ENCODE assay signal across 14 cellular contexts in the genomic region with DNA sequence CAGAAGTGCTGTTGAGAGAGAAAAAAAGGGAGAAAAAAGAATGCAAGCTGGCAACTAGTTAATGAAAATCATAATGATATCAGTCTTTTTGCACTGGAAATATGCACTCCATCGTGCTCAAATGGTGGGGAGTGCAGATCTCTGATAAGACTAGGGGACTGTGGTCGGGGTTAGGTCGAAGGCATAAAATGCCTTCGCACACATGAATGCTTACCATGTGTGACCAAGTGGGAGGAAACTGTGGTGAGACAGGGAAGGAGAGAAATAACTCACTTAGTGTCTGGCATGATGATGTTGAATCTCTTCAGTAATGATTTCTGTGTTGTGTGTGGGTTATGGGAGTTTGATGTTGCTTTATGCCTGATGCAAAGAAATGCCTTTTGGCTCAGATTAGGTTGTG.
DNase-seq lines count a peak whose midpoint lies in the region; ATAC-seq and TF ChIP-seq lines count a peak whose summit lies in the region.
"Had no signal": no experiment of that assay in that cellular context is flagged by ENCODE, and none has a peak within 500 bp of the region (broad histone marks: within the 10 kb centered on the region; RNA-seq: fewer than 3 reads in every experiment).

No MANE protein-coding gene starts in this region.

- H4K8ac ChIP-seq in H9 (replicated peaks; ENCODE audit: insufficient read length, low read depth, low read length), result no peak overlapping the region

- H3K23me2 ChIP-seq in H9 (ENCODE audit: insufficient read length, low read depth, low read length, poor library complexity, severe bottlenecking), result no peaks in the 10 kb centered on the region

- H3K27ac Mint-ChIP-seq in H9, result no peak overlapping the region; a peak in 1 of 7 replicates
- H3K27ac Mint-ChIP-seq: brain, naive B cell had no signal

- DNase-seq in 8988T, result no peak
- no peak for DNase-seq in H9
- DNase-seq in NCI-H524 (lab: John Stamatoyannopoulos, UW), result no peak
- no peak for DNase-seq in putamen (ENCODE audit: low spot score)
- DNase-seq: AML-193; naive B cell; NCI-H1048; NK-92 treated with Interleukin-12 subunit alpha and Interleukin-12 subunit beta, amount 100 ng/mL, for 24 hours; stimulated activated CD4-positive, alpha-beta T cell treated with anti-CD3 and anti-CD28 coated beads, Interleukin-15, amount 100 ng/mL, for 24 hours had no signal

- TF ChIP-seq CTCF in gastroesophageal sphincter (IDR thresholded peaks at IDR 0.05) (no peak), H9 (conservative IDR thresholded peaks at IDR 0.05) (no peak)

- H3K79me2 ChIP-seq in H9 (ENCODE audit: insufficient read depth, low read length), result no peaks in the 10 kb centered on the region

- no peak overlapping the region for H2AFZ ChIP-seq in H9 (ENCODE audit: low read length)

- H2BK12ac ChIP-seq in H9 (ENCODE audit: insufficient read length, low read depth, low read length), result no peak overlapping the region

- 37 to 48% methylated on average over 4 of the region's 4 CpGs for WGBS in gastroesophageal sphincter (ENCODE audit: low coverage in 1 of 2), 2 donors
- WGBS in H9 (ENCODE audit: extremely low coverage, insufficient read length, low lambda C conversion rate), result no CpG with 5 or more reads among the region's 4 CpGs

- no peak overlapping the region for H2BK120ac ChIP-seq in H9 (ENCODE audit: low read depth, low read length, poor library complexity, severe bottlenecking)

- H3K4me1 ChIP-seq in gastroesophageal sphincter (peaks cover 0 to 51% (median 13%) of the 10 kb centered on the region in 3 donors), H9 (ENCODE audit: insufficient read depth, low read length) (no peaks in the 10 kb centered on the region; the same call in 1 of the 2 replicates)

- H3K4ac ChIP-seq in H9 (ENCODE audit: low read depth, low read length), result no peak overlapping the region

- H4K5ac ChIP-seq in H9 (ENCODE audit: insufficient read length, low read depth, low read length), result no peak overlapping the region

- no peak overlapping the region for H3T11ph ChIP-seq in H9 (ENCODE audit: low read length)

- no peak overlapping the region for H3K4me3 Mint-ChIP-seq in H9
- H3K4me3 Mint-ChIP-seq: brain, naive B cell had no signal

- H2BK20ac ChIP-seq in H9 (ENCODE audit: low read depth, low read length, poor library complexity, severe bottlenecking), result no peak overlapping the region

- no peak overlapping the region for H3K14ac ChIP-seq in H9 (ENCODE audit: insufficient read depth, low read length)

- H3K27ac ChIP-seq in gastroesophageal sphincter (peak overlapping the region; percentile 71 to 97 (median 80)), H9 (ENCODE audit: insufficient read length, low read depth, low read length) (no peak overlapping the region)

- TF ChIP-seq POLR2A in gastroesophageal sphincter (IDR thresholded peaks at IDR 0.05), result no peak

- TF ChIP-seq EP300 in gastroesophageal sphincter (IDR thresholded peaks at IDR 0.05), result no peak

- H4K20me1 ChIP-seq in H9 (ENCODE audit: control insufficient read depth, insufficient read depth, insufficient read length), result no peaks in the 10 kb centered on the region

- H3K9ac ChIP-seq in H9 (ENCODE audit: extremely low read depth, insufficient read length, low read length), result no peak overlapping the region

- no peaks in the 10 kb centered on the region for H3K36me3 ChIP-seq in gastroesophageal sphincter

- ATAC-seq in GM18511 (IDR thresholded peaks at IDR 0.05; ENCODE audit: unreplicated experiment) (peak; percentile 68), GM21737 (IDR thresholded peaks at IDR 0.05; ENCODE audit: unreplicated experiment) (peak; percentile 60), HG03520 (IDR thresholded peaks at IDR 0.05; ENCODE audit: unreplicated experiment) (peak; percentile 71), gastroesophageal sphincter (no peak)

- H3K27me3 ChIP-seq in gastroesophageal sphincter, result no peaks in the 10 kb centered on the region
- H3K27me3 ChIP-seq in H9 (ENCODE audit: insufficient read depth, low read length), result no peaks in the 10 kb centered on the region

- no peaks in the 10 kb centered on the region for H3K9me3 Mint-ChIP-seq in H9
- H3K9me3 Mint-ChIP-seq: brain had no signal

- H2BK15ac ChIP-seq in H9 (ENCODE audit: low read depth, low read length), result no peak overlapping the region

- H4K91ac ChIP-seq in H9 (ENCODE audit: insufficient read length, low read depth, low read length), result no peak overlapping the region

- no peak overlapping the region for H3K4me3 ChIP-seq in gastroesophageal sphincter

- no peak overlapping the region for H3K56ac ChIP-seq in H9 (ENCODE audit: insufficient read length, low read depth, low read length)

- no peak overlapping the region for H3K23ac ChIP-seq in H9 (ENCODE audit: insufficient read length, low read depth, low read length)

- no peak overlapping the region for H2BK5ac ChIP-seq in H9 (ENCODE audit: insufficient read length, low read length)

- H3K79me1 ChIP-seq in H9 (ENCODE audit: insufficient read depth, low read depth, low read length, poor library complexity, severe bottlenecking), result no peaks in the 10 kb centered on the region

- no peaks in the 10 kb centered on the region; the same call in 1 of the 2 replicates for H3K27me3 Mint-ChIP-seq in H9 (ENCODE audit: low read depth)
- H3K27me3 Mint-ChIP-seq: naive B cell had no signal

- H3K4me1 Mint-ChIP-seq in H9, result peaks cover 4 to 6% of the 10 kb centered on the region in 2 experiments; a peak in 3 of 4 replicates
- H3K4me1 Mint-ChIP-seq: brain, naive B cell had no signal

- H3K9me3 ChIP-seq in gastroesophageal sphincter (no peaks in the 10 kb centered on the region), H9 (ENCODE audit: control insufficient read depth, low read depth, low read length) (no peaks in the 10 kb centered on the region)

- no peak overlapping the region for H3K18ac ChIP-seq in H9 (ENCODE audit: insufficient read length, low read depth, low read length)

- no peak overlapping the region for H2AK5ac ChIP-seq in H9 (ENCODE audit: insufficient read length, low read length)

- no peak overlapping the region for H3K4me2 ChIP-seq in H9 (ENCODE audit: insufficient read depth, insufficient read length, low read length)

- H3K36me3 Mint-ChIP-seq in H9 (ENCODE audit: insufficient read depth in 1 of 3, low read depth in 3 of 3), result no peaks in the 10 kb centered on the region
- H3K36me3 Mint-ChIP-seq: brain, naive B cell had no signal
